In genomic region chr1:212608956-212609700, GRCh38 we compare ENCODE assay signal across 8 cellular contexts. TPM values are rescaled to one million over a fixed set of nuclear protein-coding genes. Genes with fewer than 3 reads are reported as not detected.
DNase-seq lines count a peak whose midpoint lies in the region; ATAC-seq and TF ChIP-seq lines count a peak whose summit lies in the region.

No MANE protein-coding gene starts in this region.

- no peak for TF ChIP-seq POLR2A in lower leg skin (IDR thresholded peaks at IDR 0.05)

- peak; percentile 60 for TF ChIP-seq CTCF in DOHH2 (IDR thresholded peaks at IDR 0.05; ENCODE audit: low read depth, low read length, poor library complexity, severe bottlenecking)
- peak; percentile 61 for TF ChIP-seq CTCF in LNCaP clone FGC (IDR thresholded peaks at IDR 0.05; ENCODE audit: control insufficient read depth, extremely low read depth, insufficient read depth)
- TF ChIP-seq CTCF in lower leg skin (IDR thresholded peaks at IDR 0.05), result no peak

- 0 to 1% methylated on average over 41 to 52 of the region's 76 CpGs for WGBS in lower leg skin, 2 donors

- peaks cover 3% of the 10 kb centered on the region; the same call in 1 of the 2 replicates for H4K20me1 ChIP-seq in DOHH2 (ENCODE audit: control insufficient read depth, insufficient read depth, low read depth, low read length)

- DNase-seq in LNCaP clone FGC (ENCODE audit: low read depth), result no peak
- peak; percentile 35 for DNase-seq in activated CD4-positive, alpha-beta T cell treated with anti-CD3 and anti-CD28 coated beads for 1 hour
- DNase-seq in lower leg skin (ENCODE audit: low spot score in 2 of 2), result peak; percentile 49 to 92
- peak in 2 of 3 experiments; percentile 29 to 38 for DNase-seq in stimulated activated CD4-positive, alpha-beta T cell treated with anti-CD3 and anti-CD28 coated beads, TNF-alpha, amount 100 ng/mL, for 24 hours (ENCODE audit: low read depth in 3 of 3)
- no peak for DNase-seq in SKM-1 treated with dmso at 0.1 percent for 144 hours (lab: John Stamatoyannopoulos, UW; ENCODE audit: unreplicated experiment)

- peak; percentile 12 for ATAC-seq in GM21717 (IDR thresholded peaks at IDR 0.05; ENCODE audit: unreplicated experiment)

- no peaks in the 10 kb centered on the region for H3K9me2 ChIP-seq in DOHH2 (replicated peaks; ENCODE audit: control insufficient read depth, low read length)

- H3K4me1 ChIP-seq in DOHH2 (ENCODE audit: control insufficient read depth, low read length), result peaks cover 20% of the 10 kb centered on the region

- no peaks in the 10 kb centered on the region for H3K9me3 Mint-ChIP-seq in dendritic cell treated with granulocyte-macrophage colony-stimulating factor and Interleukin-4, amounts not matched to agents 40 ng/mL and 50 ng/mL, for 4 days

- H3K4me1 Mint-ChIP-seq in dendritic cell treated with granulocyte-macrophage colony-stimulating factor and Interleukin-4, amounts not matched to agents 40 ng/mL and 50 ng/mL, for 4 days (ENCODE audit: low read depth), result peaks cover 72% of the 10 kb centered on the region

- peaks cover 81% of the 10 kb centered on the region for H3K27me3 ChIP-seq in DOHH2 (ENCODE audit: control insufficient read depth, low read length)

- H3K36me3 Mint-ChIP-seq in dendritic cell treated with granulocyte-macrophage colony-stimulating factor and Interleukin-4, amounts not matched to agents 40 ng/mL and 50 ng/mL, for 4 days (ENCODE audit: low read depth), result peaks cover 8% of the 10 kb centered on the region

- H3K4me3 ChIP-seq in DOHH2 (ENCODE audit: low read length), result peak overlapping the region; percentile 77
- H3K4me3 ChIP-seq in LNCaP clone FGC (ENCODE audit: low read depth, low read length), result peak overlapping the region; percentile 75
- peak overlapping the region; percentile 75 for H3K4me3 ChIP-seq in lower leg skin (ENCODE audit: low read depth, poor library complexity, severe bottlenecking)

- peak overlapping the region; percentile 91 for H3K4me3 Mint-ChIP-seq in dendritic cell treated with granulocyte-macrophage colony-stimulating factor and Interleukin-4, amounts not matched to agents 40 ng/mL and 50 ng/mL, for 4 days

- peaks cover 55% of the 10 kb centered on the region for H3K27me3 Mint-ChIP-seq in dendritic cell treated with granulocyte-macrophage colony-stimulating factor and Interleukin-4, amounts not matched to agents 40 ng/mL and 50 ng/mL, for 4 days

- no peaks in the 10 kb centered on the region for H3K9me3 ChIP-seq in DOHH2 (ENCODE audit: control insufficient read depth, insufficient read depth, low read length)

- no peaks in the 10 kb centered on the region for H3F3A ChIP-seq in DOHH2 (ENCODE audit: control insufficient read depth, insufficient read depth)

- H3K79me2 ChIP-seq in DOHH2 (ENCODE audit: control insufficient read depth, low read length), result no peaks in the 10 kb centered on the region

- no peak overlapping the region for H3K27ac ChIP-seq in DOHH2 (ENCODE audit: low read depth, low read length)

- H3K27ac Mint-ChIP-seq in dendritic cell treated with granulocyte-macrophage colony-stimulating factor and Interleukin-4, amounts not matched to agents 40 ng/mL and 50 ng/mL, for 4 days, result peak overlapping the region; percentile 96

- intact Hi-C loops in dendritic cell treated with granulocyte-macrophage colony-stimulating factor and Interleukin-4, amounts not matched to agents 40 ng/mL and 50 ng/mL, for 4 days (cut with micrococcal nuclease), result loop anchor here (2.0 kb wide), 2 partner anchors 50 to 66 kb away; no protein-coding TSS in a partner anchor
- intact Hi-C loops in lower leg skin (cut with DNase I; ENCODE audit: low total_unique reads), result loop anchor here (5.0 kb wide), 1 partner anchor 47 kb away; no protein-coding TSS in a partner anchor

- H3K4me2 ChIP-seq in DOHH2 (ENCODE audit: low read length), result peak overlapping the region; percentile 96

- no peaks in the 10 kb centered on the region for H3K36me3 ChIP-seq in DOHH2 (ENCODE audit: control insufficient read depth, low read length)

RNA-seq across cellular contexts. Expression of gene ATF3, which starts 0.6 kb away (rescaled TPM):
- total RNA-seq in lower leg skin, result 10 to 100 TPM in 3 of 4 donors, 1 to 10 TPM in 1; 8.2 to 71.6 (median 17.2) TPM

Comparison
In these comparisons a context has a peak if more than half of its experiments do, and no peak if none do; other contexts are left out.
1. CTCF ChIP-seq: peak in DOHH2 (single experiment) and LNCaP clone FGC (single experiment); none in lower leg skin (0 of 3).
2. DNase-seq: peak in activated CD4-positive, alpha-beta T cell treated with anti-CD3 and anti-CD28 coated beads for 1 hour (single experiment), lower leg skin (2 of 2) and stimulated activated CD4-positive, alpha-beta T cell treated with anti-CD3 and anti-CD28 coated beads, TNF-alpha, amount 100 ng/mL, for 24 hours (2 of 3); none in LNCaP clone FGC (single experiment) and SKM-1 treated with dmso at 0.1 percent for 144 hours (single experiment).
3. Peak in every context shown above with its lines, with median percentiles within 50 percentile points of each other: H3K4me3 ChIP-seq.